12 cellular contexts compared by ENCODE assay signal in the genomic region with DNA sequence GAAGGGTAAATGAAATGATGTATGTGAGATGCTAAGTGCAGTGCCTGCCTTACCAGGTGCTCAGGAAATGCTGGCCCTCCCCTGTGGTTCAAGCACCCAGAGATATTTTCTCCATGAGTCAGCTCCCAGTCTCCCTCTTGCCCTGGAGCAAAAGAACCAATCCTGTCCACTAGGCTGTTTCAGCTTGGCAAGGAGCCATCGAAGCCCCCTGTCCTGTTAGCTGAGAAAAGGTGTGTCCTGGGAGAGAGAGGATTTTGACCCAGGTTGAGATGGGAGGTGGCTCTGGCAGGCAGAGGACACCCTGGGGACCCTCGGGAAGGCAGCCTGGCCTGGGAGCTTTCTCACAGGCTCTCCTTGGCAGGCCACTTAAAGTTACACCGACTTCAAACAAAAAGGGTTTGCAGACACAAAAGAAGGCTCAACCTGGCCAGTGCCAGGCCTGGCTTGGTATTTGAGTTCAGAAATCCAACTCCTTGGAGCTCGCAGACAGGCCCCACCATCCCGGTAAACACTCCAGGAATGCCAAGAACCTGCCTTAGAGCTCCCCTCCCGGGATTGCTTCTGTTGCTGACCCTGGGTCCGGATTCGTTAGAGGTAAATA. TPM values are rescaled to one million over a fixed set of nuclear protein-coding genes. Genes with fewer than 3 reads are reported as not detected.
A peak's percentile ranks its signal among the peaks of the same experiment; 100 is the strongest.
DNase-seq lines count a peak whose midpoint lies in the region; ATAC-seq and TF ChIP-seq lines count a peak whose summit lies in the region.
"Had no signal": no experiment of that assay in that cellular context is flagged by ENCODE, and none has a peak within 500 bp of the region (broad histone marks: within the 10 kb centered on the region; RNA-seq: fewer than 3 reads in every experiment).

No MANE protein-coding gene starts in this region.

- POLR2A ChIA-PET in RWPE1 (lab: Yijun Ruan, JAX; ENCODE audit: low non-redundant PET), result no interaction called here

- H3K9me3 Mint-ChIP-seq in H9 (peaks cover 18 to 20% of the 10 kb centered on the region in 2 experiments), HFFc6 (peaks cover 31% of the 10 kb centered on the region)

- H2BK20ac ChIP-seq in H9 (ENCODE audit: low read depth, low read length, poor library complexity, severe bottlenecking), result no peak overlapping the region

- H3K27me3 Mint-ChIP-seq in H9 (ENCODE audit: low read depth), result peaks cover 54% of the 10 kb centered on the region
- H3K27me3 Mint-ChIP-seq in HFFc6 (ENCODE audit: insufficient read depth), result no peaks in the 10 kb centered on the region; the same call in 1 of the 2 replicates

- ATAC-seq in gastroesophageal sphincter, result peak; percentile 48
- no peak for ATAC-seq in HG03520 (IDR thresholded peaks at IDR 0.05; ENCODE audit: unreplicated experiment)

- H3K4me1 ChIP-seq in H9 (ENCODE audit: insufficient read depth, low read length) (peaks cover 11% of the 10 kb centered on the region; the same call in 1 of the 2 replicates), gastroesophageal sphincter (peaks cover 0 to 24% (median 6%) of the 10 kb centered on the region in 3 donors)

- peak; percentile 88 for DNase-seq in H9
- DNase-seq in RWPE1 (ENCODE audit: low spot score), result peak; percentile 97
- peak; percentile 59 for DNase-seq in posterior vena cava (ENCODE audit: low spot score)
- DNase-seq in HFFc6, result no peak
- no peak for DNase-seq in NCI-H2227 treated with DMSO at 0.1 percent for 48 hours (lab: John Stamatoyannopoulos, UW)
- no peak for DNase-seq in MV-4-11 (lab: John Stamatoyannopoulos, UW)
- DNase-seq: activated CD4-positive, alpha-beta T cell treated with anti-CD3 and anti-CD28 coated beads for 1 hour; NCI-H1092; NCI-H524 had no signal

- H3K9me3 ChIP-seq in H9 (ENCODE audit: control insufficient read depth, low read depth, low read length), result no peaks in the 10 kb centered on the region
- H3K9me3 ChIP-seq in gastroesophageal sphincter, result peaks cover 0 to 9% (median 0%) of the 10 kb centered on the region in 3 donors

- no peaks in the 10 kb centered on the region for H3K79me1 ChIP-seq in H9 (ENCODE audit: insufficient read depth, low read depth, low read length, poor library complexity, severe bottlenecking)

- H3K36me3 ChIP-seq in gastroesophageal sphincter, result peaks cover 0 to 9% of the 10 kb centered on the region in 2 donors
- H3K36me3 ChIP-seq: cardiac muscle cell had no signal

- WGBS in H9 (ENCODE audit: extremely low coverage, insufficient read length, low lambda C conversion rate), result no CpG with 5 or more reads among the region's 8 CpGs
- WGBS in gastroesophageal sphincter (ENCODE audit: low coverage in 1 of 2), 2 donors, result 37 to 56% methylated on average over 2 to 4 of the region's 8 CpGs

- no peak overlapping the region for H2AFZ ChIP-seq in H9 (ENCODE audit: low read length)

- no peak overlapping the region for H3T11ph ChIP-seq in H9 (ENCODE audit: low read length)

- H3K27ac ChIP-seq in H9 (ENCODE audit: insufficient read length, low read depth, low read length), result peak overlapping the region; percentile 20
- H3K27ac ChIP-seq in RWPE1, result peak overlapping the region; percentile 46; the same call in 1 of the 2 replicates
- H3K27ac ChIP-seq in gastroesophageal sphincter, result peak overlapping the region in 3 of 4 donors; percentile 64 to 71 (median 69)
- H3K27ac ChIP-seq: cardiac muscle cell had no signal

- H4K8ac ChIP-seq in H9 (replicated peaks; ENCODE audit: insufficient read length, low read depth, low read length), result no peak overlapping the region

- H3K56ac ChIP-seq in H9 (ENCODE audit: insufficient read length, low read depth, low read length), result no peak overlapping the region

- no peak overlapping the region for H2AK5ac ChIP-seq in H9 (ENCODE audit: insufficient read length, low read length)

- H3K4me1 Mint-ChIP-seq in H9 (peaks cover 40 to 45% of the 10 kb centered on the region in 2 experiments), HFFc6 (ENCODE audit: low read depth) (no peaks in the 10 kb centered on the region)

- H4K20me1 ChIP-seq in H9 (ENCODE audit: control insufficient read depth, insufficient read depth, insufficient read length), result no peaks in the 10 kb centered on the region

- peak overlapping the region; percentile 45; the same call in 1 of the 2 replicates for H3K14ac ChIP-seq in H9 (ENCODE audit: insufficient read depth, low read length)

- CTCF ChIA-PET in RWPE1 (lab: Yijun Ruan, JAX), result interaction anchor here (0.6 kb wide), 3 partner anchors 32 to 471 kb away, joined by 3 to 8 read pairs (median 3); no protein-coding TSS in a partner anchor

- H3K4me3 Mint-ChIP-seq in H9 (no peak overlapping the region), HFFc6 (no peak overlapping the region)

- H3K27me3 ChIP-seq in H9 (ENCODE audit: insufficient read depth, low read length) (peaks cover 14% of the 10 kb centered on the region; the same call in 1 of the 2 replicates), gastroesophageal sphincter (no peaks in the 10 kb centered on the region)

- H3K4ac ChIP-seq in H9 (ENCODE audit: low read depth, low read length), result no peak overlapping the region

- H3K4me3 ChIP-seq in gastroesophageal sphincter, result no peak overlapping the region
- H3K4me3 ChIP-seq: cardiac muscle cell had no signal

- TF ChIP-seq CTCF in H9 (conservative IDR thresholded peaks at IDR 0.05) (no peak), RWPE1 (conservative IDR thresholded peaks at IDR 0.05; ENCODE audit: low read depth) (no peak), gastroesophageal sphincter (IDR thresholded peaks at IDR 0.05) (no peak), HFFc6 (IDR thresholded peaks at IDR 0.05) (no peak)

- no peaks in the 10 kb centered on the region for H3K79me2 ChIP-seq in H9 (ENCODE audit: insufficient read depth, low read length)

- H3K4me2 ChIP-seq in H9 (ENCODE audit: insufficient read depth, insufficient read length, low read length), result no peak overlapping the region

- H2BK5ac ChIP-seq in H9 (ENCODE audit: insufficient read length, low read length), result peak overlapping the region; percentile 45

- H3K9ac ChIP-seq in H9 (ENCODE audit: extremely low read depth, insufficient read length, low read length), result no peak overlapping the region

- H3K36me3 Mint-ChIP-seq in H9 (ENCODE audit: insufficient read depth in 1 of 3, low read depth in 3 of 3) (peaks cover 8 to 22% (median 8%) of the 10 kb centered on the region in 3 experiments; a peak in 6 of 7 replicates), HFFc6 (ENCODE audit: low read depth) (peaks cover 4% of the 10 kb centered on the region; the same call in 1 of the 2 replicates)

- peak overlapping the region; percentile 60; the same call in 1 of the 2 replicates for H2BK15ac ChIP-seq in H9 (ENCODE audit: low read depth, low read length)

- no peak overlapping the region for H4K5ac ChIP-seq in H9 (ENCODE audit: insufficient read length, low read depth, low read length)

- H2BK12ac ChIP-seq in H9 (ENCODE audit: insufficient read length, low read depth, low read length), result peak overlapping the region; percentile 25

- H2BK120ac ChIP-seq in H9 (ENCODE audit: low read depth, low read length, poor library complexity, severe bottlenecking), result no peak overlapping the region

- no peak overlapping the region for H4K91ac ChIP-seq in H9 (ENCODE audit: insufficient read length, low read depth, low read length)

- no peak overlapping the region for H3K23ac ChIP-seq in H9 (ENCODE audit: insufficient read length, low read depth, low read length)

- intact Hi-C loops in posterior vena cava (cut with DNase I), result no loop called here

- no peak overlapping the region for H3K18ac ChIP-seq in H9 (ENCODE audit: insufficient read length, low read depth, low read length)

- H3K27ac Mint-ChIP-seq in H9 (peak overlapping the region in 1 of 3 experiments; percentile 85; a peak in 2 of 7 replicates), HFFc6 (no peak overlapping the region)

- no peak for TF ChIP-seq POLR2A in gastroesophageal sphincter (IDR thresholded peaks at IDR 0.05)

- H3K23me2 ChIP-seq in H9 (ENCODE audit: insufficient read length, low read depth, low read length, poor library complexity, severe bottlenecking), result no peaks in the 10 kb centered on the region

- TF ChIP-seq EP300 in gastroesophageal sphincter (IDR thresholded peaks at IDR 0.05), result no peak

RNA-seq across cellular contexts. Expression of a gene that starts 29.6 kb away (rescaled TPM):
- 1.2 and 1.3 TPM in 2 replicates for total RNA-seq in H9 (2021)
- total RNA-seq in gastroesophageal sphincter, result 100 to 1,000 TPM in 2 of 4 donors, 10 to 100 TPM in 2; 74.3 to 211 (median 107) TPM
- total RNA-seq in posterior vena cava, result 10 to 100 TPM in 1 of 2 donors, 1 to 10 TPM in 1; 6.9 to 15.4 TPM
- total RNA-seq in HFFc6 (2021; fragmentation: NEBNext Ultra II Directional; extraction: Animal tissue kit (Norgen Biotek cat#: 25700)), result not detected

Comparison
In these comparisons a context has a peak if more than half of its experiments do, and no peak if none do; other contexts are left out.
1. DNase-seq: peak in H9 (single experiment), RWPE1 (single experiment) and posterior vena cava (single experiment); none in HFFc6 (single experiment), NCI-H2227 treated with DMSO at 0.1 percent for 48 hours (single experiment) and MV-4-11 (single experiment).
2. RNA of a gene that starts 29.6 kb away (total RNA-seq): 74.3 to 211 TPM in gastroesophageal sphincter; 6.9 to 15.4 TPM in posterior vena cava, 1.2 to 1.3 TPM in H9 and not detected in HFFc6; every median in the first group is over 4 times any median in the second.
3. Peak in every context shown above with its lines, with median percentiles within 50 percentile points of each other: H3K27ac ChIP-seq.